Comparison of ENCODE assay signal across 12 cellular contexts in the genomic region with DNA sequence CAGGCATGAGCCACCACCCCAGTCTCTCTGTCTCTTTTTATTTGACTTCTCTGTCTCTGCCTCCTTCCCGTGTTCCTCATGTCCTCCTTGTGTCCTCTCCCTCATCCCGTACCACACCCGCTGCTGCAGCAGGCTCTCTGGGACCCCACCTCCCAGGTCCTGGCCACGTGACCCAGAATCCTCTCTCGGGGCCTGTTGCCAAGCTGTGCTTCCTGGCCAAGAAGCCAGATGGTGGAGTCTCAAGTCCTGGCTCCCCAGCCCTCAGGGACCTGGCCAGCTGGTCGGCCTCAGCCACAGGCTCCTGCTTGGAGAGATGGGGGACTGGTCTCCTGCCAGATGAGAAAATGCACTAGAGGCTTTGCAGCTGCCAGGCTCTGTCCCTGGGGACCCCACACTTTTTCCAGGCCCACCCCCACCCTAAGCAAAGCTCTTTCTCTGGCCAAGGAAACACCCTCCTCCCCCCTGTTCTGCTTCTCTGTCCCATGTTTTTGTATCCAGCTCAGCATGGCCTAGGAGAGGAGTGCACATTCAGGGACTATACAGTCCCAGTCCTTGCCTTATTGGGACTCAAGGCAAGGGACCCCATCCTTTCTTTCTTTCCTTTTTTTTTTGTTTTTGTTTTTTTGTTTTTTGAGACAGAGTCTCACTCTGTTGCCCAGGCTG. TPM values are rescaled to one million over a fixed set of nuclear protein-coding genes. Genes with fewer than 3 reads are reported as not detected.
DNase-seq lines count a peak whose midpoint lies in the region; ATAC-seq, FAIRE-seq and TF ChIP-seq lines count a peak whose summit lies in the region.
"Had no signal": no experiment of that assay in that cellular context is flagged by ENCODE, and none has a peak within 500 bp of the region (broad histone marks: within the 10 kb centered on the region; RNA-seq: fewer than 3 reads in every experiment).

No MANE protein-coding gene starts in this region.

- no peaks in the 10 kb centered on the region for H3K4me1 Mint-ChIP-seq in immature natural killer cell

- intact Hi-C loops in pancreas (cut with DNase I), result no loop called here

- no peak overlapping the region for H3K27ac Mint-ChIP-seq in immature natural killer cell

- no peak for FAIRE-seq in pancreas (lab: Jason Lieb, UNC)
- FAIRE-seq: astrocyte had no signal

- no peak overlapping the region for H3K27ac ChIP-seq in pancreas

- H3K4me3 ChIP-seq in fibroblast of mammary gland (ENCODE audit: control insufficient read depth, low read depth, low read length), result no peak overlapping the region
- H3K4me3 ChIP-seq in pancreas, result no peak overlapping the region

- no peak for TF ChIP-seq CTCF in fibroblast of mammary gland (conservative IDR thresholded peaks at IDR 0.05; ENCODE audit: control insufficient read depth, insufficient read depth, low read depth, low read length)
- TF ChIP-seq CTCF in pancreas (IDR thresholded peaks at IDR 0.05), result no peak

- 24 to 25% methylated on average over 6 of the region's 6 CpGs for WGBS in pancreas, 2 donors

- peak; percentile 86 to 94 (median 90) for ATAC-seq in pancreas
- ATAC-seq in HG02798 (IDR thresholded peaks at IDR 0.05; ENCODE audit: poor library complexity, unreplicated experiment), result no peak
- ATAC-seq in GM18868 (IDR thresholded peaks at IDR 0.05; ENCODE audit: unreplicated experiment), result no peak
- ATAC-seq: stimulated activated naive CD8-positive, alpha-beta T cell treated with anti-CD3 and anti-CD28 coated beads, Interleukin-15, Interleukin-2, amounts not matched to agents 100 U/mL and 50 U/mL, for 24 hours had no signal

- no peaks in the 10 kb centered on the region for H3K9me3 ChIP-seq in pancreas

- peaks cover 0 to 2% (median 0%) of the 10 kb centered on the region in 6 donors for H3K9me3 Mint-ChIP-seq in immature natural killer cell

- H3K36me3 ChIP-seq in pancreas, result no peaks in the 10 kb centered on the region

- DNase-seq in DMS 273 treated with DMSO at 0.1 percent for 48 hours (lab: John Stamatoyannopoulos, UW) (peak; percentile 99), NCI-H446 (lab: John Stamatoyannopoulos, UW) (peak; percentile 98 to 100), fibroblast of mammary gland (ENCODE audit: low read depth) (peak; percentile 45), pancreas (peak; percentile 70 to 93 (median 86)), immature natural killer cell (no peak), A172 (ENCODE audit: low spot score) (no peak)
- DNase-seq: CD4-positive, alpha-beta memory T cell; foreskin melanocyte; stimulated activated naive CD8-positive, alpha-beta T cell treated with anti-CD3 and anti-CD28 coated beads, Interleukin-15, Interleukin-2, amounts not matched to agents 100 U/mL and 50 U/mL, for 24 hours had no signal

- no peaks in the 10 kb centered on the region for H3K36me3 Mint-ChIP-seq in immature natural killer cell
- H3K36me3 Mint-ChIP-seq: CD4-positive, alpha-beta memory T cell had no signal

- H3K4me1 ChIP-seq in pancreas, result peaks cover 0 to 4% (median 0%) of the 10 kb centered on the region in 3 donors

- H3K27me3 Mint-ChIP-seq in immature natural killer cell (ENCODE audit: low read depth in 3 of 3), result peaks cover 1 to 4% (median 1%) of the 10 kb centered on the region in 3 donors

- H3K4me3 Mint-ChIP-seq in immature natural killer cell, result no peak overlapping the region
- H3K4me3 Mint-ChIP-seq: CD4-positive, alpha-beta memory T cell had no signal

- no peaks in the 10 kb centered on the region for H3K27me3 ChIP-seq in pancreas

RNA-seq across cellular contexts. Expression of gene SHKBP1, which starts 34.3 kb away (rescaled TPM):
- total RNA-seq in pancreas, result 10 to 100 TPM; 18.2 to 40.3 (median 22.7) TPM
- polyA plus RNA-seq in pancreas (10 to 100 TPM; 73.3 to 86.2 TPM), immature natural killer cell (100 to 1,000 TPM; 115 to 186 (median 156) TPM)
- total RNA-seq in A172 (2014; rRNA removed; shearing (Covaris generic)), result 43.8 and 70.2 TPM in 2 replicates

RNA-seq across cellular contexts. Expression of gene LTBP4, which starts 58.8 kb away (rescaled TPM):
- total RNA-seq in pancreas, result 10 to 100 TPM; 18.7 to 48.9 (median 23.9) TPM
- 10 to 100 TPM; 32.4 to 44.9 TPM for polyA plus RNA-seq in pancreas
- 10 to 100 TPM in 2 of 3 donors, 1 to 10 TPM in 1; 8.9 to 21.5 (median 18.8) TPM for polyA plus RNA-seq in immature natural killer cell
- total RNA-seq in A172 (2014; rRNA removed; shearing (Covaris generic)), result 10.8 and 13.9 TPM in 2 replicates

Comparison
In these comparisons a context has a peak if more than half of its experiments do, and no peak if none do; other contexts are left out.
1. DNase-seq: peak in DMS 273 treated with DMSO at 0.1 percent for 48 hours (single experiment), NCI-H446 (2 of 2), fibroblast of mammary gland (single experiment) and pancreas (6 of 6); none in immature natural killer cell (0 of 3) and A172 (single experiment).
2. ATAC-seq: peak in pancreas (4 of 4); none in HG02798 (single experiment) and GM18868 (single experiment).